2 cellular contexts compared by ENCODE assay signal in genomic region chr9:127967151-127967809, GRCh38.
TF ChIP-seq lines count a peak whose summit lies in the region.

No MANE protein-coding gene starts in this region.

TF ChIP-seq in liver, 16 proteins besides CTCF, POLR2A, EP300 and RAD21:
- TF ChIP-seq MAX (IDR thresholded peaks at IDR 0.05): no peak
- no peak for TF ChIP-seq REST (IDR thresholded peaks at IDR 0.05)
- TF ChIP-seq HNF4A (conservative IDR thresholded peaks at IDR 0.05): no peak
- no peak for TF ChIP-seq ATF3 (IDR thresholded peaks at IDR 0.05)
- no peak for TF ChIP-seq FOXA2 (IDR thresholded peaks at IDR 0.05)
- no peak for TF ChIP-seq FOXA1 (IDR thresholded peaks at IDR 0.05)
- TF ChIP-seq ZBTB33 (IDR thresholded peaks at IDR 0.05): no peak
- no peak for TF ChIP-seq YY1 (IDR thresholded peaks at IDR 0.05)
- no peak for TF ChIP-seq NR2F2 (IDR thresholded peaks at IDR 0.05)
- TF ChIP-seq RXRA (IDR thresholded peaks at IDR 0.05): no peak
- TF ChIP-seq GABPA (IDR thresholded peaks at IDR 0.05 in 1 of 2, conservative IDR thresholded peaks at IDR 0.05 in 1 of 2): no peak
- TF ChIP-seq SP1 (IDR thresholded peaks at IDR 0.05): no peak
- no peak for TF ChIP-seq TAF1 (conservative IDR thresholded peaks at IDR 0.05)
- TF ChIP-seq EGR1 (IDR thresholded peaks at IDR 0.05; ENCODE audit: low read depth in 2 of 2): no peak

TF ChIP-seq in HepG2, 621 proteins besides CTCF, POLR2A, EP300 and RAD21:
- TF ChIP-seq FUBP1 (CRISPR knock-in tag; IDR thresholded peaks at IDR 0.05; ENCODE audit: borderline replicate concordance) (no peak), EHMT2 (IDR thresholded peaks at IDR 0.05; ENCODE audit: borderline replicate concordance, low read depth, low read length) (no peak), LCORL (IDR thresholded peaks at IDR 0.05) (no peak), LCORL (CRISPR knock-in tag; IDR thresholded peaks at IDR 0.05) (no peak), AHDC1 (CRISPR knock-in tag; IDR thresholded peaks at IDR 0.05; ENCODE audit: borderline replicate concordance) (no peak), ZKSCAN8 (CRISPR knock-in tag; IDR thresholded peaks at IDR 0.05; ENCODE audit: borderline replicate concordance) (no peak), GTF3A (CRISPR knock-in tag; conservative IDR thresholded peaks at IDR 0.05) (no peak), ZMYM3 (CRISPR knock-in tag; IDR thresholded peaks at IDR 0.05) (no peak), HDAC6 (IDR thresholded peaks at IDR 0.05; ENCODE audit: low read depth, low read length) (no peak)
